In genomic region chr7:1922870-1923236, GRCh38 we compare ENCODE assay signal across 1 cellular context.
TF ChIP-seq lines count a peak whose summit lies in the region.

No MANE protein-coding gene starts in this region.

TF ChIP-seq in GM23338, 12 proteins besides CTCF, POLR2A, EP300 and RAD21 (continued from another document):
- TF ChIP-seq REST (IDR thresholded peaks at IDR 0.05; ENCODE audit: unreplicated experiment) (no peak), ETS1 (IDR thresholded peaks at IDR 0.05) (no peak)
